11 cellular contexts compared by ENCODE assay signal in genomic region chr6:90993771-90994170, GRCh38.
"Had no signal": no experiment of that assay in that cellular context is flagged by ENCODE, and none has a peak within 500 bp of the region (broad histone marks: within the 10 kb centered on the region; RNA-seq: fewer than 3 reads in every experiment).

No MANE protein-coding gene starts in this region.

- H3K4me3 ChIP-seq: adrenal gland, body of pancreas, psoas muscle, tibial nerve had no signal

- H3K27me3 ChIP-seq: adrenal gland, body of pancreas, tibial nerve had no signal

- H3K36me3 ChIP-seq: adrenal gland, tibial nerve had no signal

- ATAC-seq: body of pancreas; effector memory CD8-positive, alpha-beta T cell; left lobe of liver; psoas muscle had no signal

- DNase-seq: activated CD4-positive, CD25-positive, alpha-beta regulatory T cell; activated naive CD4-positive, alpha-beta T cell treated with anti-CD3 and anti-CD28 coated beads, Interleukin-2, amount 50 U/mL, for 16 hours; adrenal gland; body of pancreas; effector memory CD8-positive, alpha-beta T cell; erythroblast; immature natural killer cell; occipital lobe; psoas muscle had no signal
